ENCODE assay signal across 9 cellular contexts in genomic region chr5:88660947-88661869, GRCh38.
DNase-seq lines count a peak whose midpoint lies in the region; ATAC-seq and TF ChIP-seq lines count a peak whose summit lies in the region.
"Had no signal": no experiment of that assay in that cellular context is flagged by ENCODE, and none has a peak within 500 bp of the region (broad histone marks: within the 10 kb centered on the region; RNA-seq: fewer than 3 reads in every experiment).

No MANE protein-coding gene starts in this region.

- H3F3A ChIP-seq in smooth muscle cell (ENCODE audit: low read depth) = no peaks in the 10 kb centered on the region

- H3K9ac ChIP-seq in iPS-15b (ENCODE audit: low read depth, low read length) (no peak overlapping the region), smooth muscle cell (ENCODE audit: low read depth) (no peak overlapping the region)

- ATAC-seq in GM21423 (IDR thresholded peaks at IDR 0.05; ENCODE audit: unreplicated experiment) (peak; percentile 65), HG03575 (IDR thresholded peaks at IDR 0.05; ENCODE audit: extremely low read depth, insufficient number of reproducible peaks, low FRiP score, unreplicated experiment) (peak; percentile 28)

- H3K4me2 ChIP-seq in smooth muscle cell = peak overlapping the region; percentile 84

- WGBS in smooth muscle cell (ENCODE audit: low lambda C conversion rate) = 1% methylated on average over 51 of the region's 53 CpGs

- no peaks in the 10 kb centered on the region for H3K9me3 ChIP-seq in iPS-15b (ENCODE audit: control insufficient read depth, insufficient read depth, low read length)
- no peaks in the 10 kb centered on the region for H3K9me3 ChIP-seq in smooth muscle cell (replicated peaks; ENCODE audit: low read depth)

- H3K4me1 ChIP-seq in iPS-15b (ENCODE audit: control insufficient read depth, insufficient read depth, low read length) (peaks cover 38% of the 10 kb centered on the region), smooth muscle cell (ENCODE audit: low read depth) (peaks cover 13% of the 10 kb centered on the region)

- H3K79me2 ChIP-seq in smooth muscle cell (ENCODE audit: low read depth) = no peaks in the 10 kb centered on the region

- H3K36me3 ChIP-seq in iPS-15b (ENCODE audit: control insufficient read depth, insufficient read depth, low read length) (no peaks in the 10 kb centered on the region), smooth muscle cell (ENCODE audit: low read depth) (no peaks in the 10 kb centered on the region)

- H3K4me3 ChIP-seq in iPS-15b (ENCODE audit: low read depth, low read length) = peak overlapping the region; percentile 57
- peak overlapping the region; percentile 56 for H3K4me3 ChIP-seq in smooth muscle cell

- H3K27ac ChIP-seq in smooth muscle cell (ENCODE audit: low read depth) = no peak overlapping the region

- peak overlapping the region; percentile 9 for H2AFZ ChIP-seq in smooth muscle cell (ENCODE audit: low read depth)

- no peaks in the 10 kb centered on the region for H4K20me1 ChIP-seq in smooth muscle cell (ENCODE audit: low read depth)

- no peak for TF ChIP-seq CTCF in smooth muscle cell (IDR thresholded peaks at IDR 0.05; ENCODE audit: borderline replicate concordance, insufficient read depth, poor library complexity, severe bottlenecking)

- H3K27me3 ChIP-seq in iPS-15b (ENCODE audit: control insufficient read depth, insufficient read depth, low read length) (peaks cover 62% of the 10 kb centered on the region), smooth muscle cell (ENCODE audit: low read depth) (peaks cover 98% of the 10 kb centered on the region)

- peak; percentile 29 for DNase-seq in SKM-1 treated with dmso at 0.1 percent for 144 hours (lab: John Stamatoyannopoulos, UW; ENCODE audit: unreplicated experiment)
- DNase-seq in SKM-1 (lab: John Stamatoyannopoulos, UW; ENCODE audit: unreplicated experiment) = no peak
- DNase-seq in NCI-H774 (lab: John Stamatoyannopoulos, UW) = peak; percentile 97
- DNase-seq in astrocyte of the hippocampus (ENCODE audit: low read depth, low spot score) = peak; percentile 99
- peak; percentile 29 for DNase-seq in smooth muscle cell (lab: John Stamatoyannopoulos, UW; ENCODE audit: unreplicated experiment)
- DNase-seq: DND-41 had no signal
